Comparison of ENCODE assay signal across 10 cellular contexts in genomic region chr3:151328298-151329036, GRCh38. TPM values are rescaled to one million over a fixed set of nuclear protein-coding genes. Genes with fewer than 3 reads are reported as not detected.
DNase-seq lines count a peak whose midpoint lies in the region; ATAC-seq and TF ChIP-seq lines count a peak whose summit lies in the region.
"Had no signal": no experiment of that assay in that cellular context is flagged by ENCODE, and none has a peak within 500 bp of the region (broad histone marks: within the 10 kb centered on the region; RNA-seq: fewer than 3 reads in every experiment).

No MANE protein-coding gene starts in this region.

- TF ChIP-seq EP300 in suprapubic skin (IDR thresholded peaks at IDR 0.05): no peak

- intact Hi-C loops in Right ventricle myocardium inferior (cut with DNase I): loop anchor here (5.0 kb wide), 1 partner anchor 101 kb away; no protein-coding TSS in a partner anchor
- intact Hi-C loops in cardiac septum (cut with DNase I): no loop called here
- intact Hi-C loops in activated CD4-positive, alpha-beta memory T cell treated with anti-CD3 and anti-CD28 coated beads for 36 hours (cut with micrococcal nuclease): loop anchor here (2.0 kb wide), 1 partner anchor 46 kb away; no protein-coding TSS in a partner anchor
- intact Hi-C loops in heart right ventricle (cut with DNase I): loop anchor here in 2 of 10 donors (5.0 kb wide), 2 partner anchors 156 to 161 kb away; no protein-coding TSS in a partner anchor

- H3K4me1 Mint-ChIP-seq in activated CD4-positive, alpha-beta memory T cell treated with anti-CD3 and anti-CD28 coated beads for 36 hours (ENCODE audit: low read depth): peaks cover 9% of the 10 kb centered on the region

- no peaks in the 10 kb centered on the region for H3K36me3 ChIP-seq in heart right ventricle
- no peaks in the 10 kb centered on the region for H3K36me3 ChIP-seq in suprapubic skin

- peak overlapping the region in 6 of 10 donors; percentile 10 to 52 (median 29) for H3K4me3 ChIP-seq in heart right ventricle
- H3K4me3 ChIP-seq in suprapubic skin: peak overlapping the region; percentile 38

- no peaks in the 10 kb centered on the region for H3K9me3 Mint-ChIP-seq in activated CD4-positive, alpha-beta memory T cell treated with anti-CD3 and anti-CD28 coated beads for 36 hours
- H3K9me3 Mint-ChIP-seq: activated T-helper 2 cell treated with anti-CD3 and anti-CD28 coated beads, Interferon-gamma antibody, Interleukin-2, Interleukin-4, amounts not matched to agents 10 μg/mL and 5 μg/mL and 100 μg/mL, durations not matched to agents 14 hours and 24 hours and 36 hours had no signal

- TF ChIP-seq POLR2A in suprapubic skin (IDR thresholded peaks at IDR 0.05): no peak

- no peak overlapping the region for H3K4me3 Mint-ChIP-seq in activated CD4-positive, alpha-beta memory T cell treated with anti-CD3 and anti-CD28 coated beads for 36 hours

- ATAC-seq in Right ventricle myocardium inferior (peak; percentile 63), heart right ventricle (peak in 4 of 8 donors; percentile 28 to 62 (median 52)), HG03460 (IDR thresholded peaks at IDR 0.05; ENCODE audit: unreplicated experiment) (no peak)

- H3K27me3 Mint-ChIP-seq in activated CD4-positive, alpha-beta memory T cell treated with anti-CD3 and anti-CD28 coated beads for 36 hours: peaks cover 16% of the 10 kb centered on the region

- POLR2A ChIA-PET in activated CD4-positive, alpha-beta memory T cell treated with anti-CD3 and anti-CD28 coated beads for 36 hours (lab: Charles Lee): no interaction called here

- no peaks in the 10 kb centered on the region for H3K36me3 Mint-ChIP-seq in activated CD4-positive, alpha-beta memory T cell treated with anti-CD3 and anti-CD28 coated beads for 36 hours

- H3K4me1 ChIP-seq in heart right ventricle (peaks cover 0 to 53% (median 0%) of the 10 kb centered on the region in 9 donors), suprapubic skin (peaks cover 14% of the 10 kb centered on the region)

- WGBS in heart right ventricle, 2 donors: 59 to 69% methylated on average over 10 of the region's 10 CpGs
- WGBS in suprapubic skin: 28% methylated on average over 10 of the region's 10 CpGs

- H3K27ac ChIP-seq in heart right ventricle (peak overlapping the region in 2 of 10 donors; percentile 38 to 81), suprapubic skin (peak overlapping the region; percentile 55)

- no peak overlapping the region for H3K27ac Mint-ChIP-seq in activated CD4-positive, alpha-beta memory T cell treated with anti-CD3 and anti-CD28 coated beads for 36 hours
- H3K27ac Mint-ChIP-seq: activated T-helper 2 cell treated with anti-CD3 and anti-CD28 coated beads, Interferon-gamma antibody, Interleukin-2, Interleukin-4, amounts not matched to agents 10 μg/mL and 5 μg/mL and 100 μg/mL, durations not matched to agents 14 hours and 24 hours and 36 hours had no signal

- H3K27me3 ChIP-seq in heart right ventricle (no peaks in the 10 kb centered on the region), suprapubic skin (no peaks in the 10 kb centered on the region)

- CTCF ChIA-PET in activated CD4-positive, alpha-beta memory T cell treated with anti-CD3 and anti-CD28 coated beads for 36 hours (lab: Charles Lee): interaction anchor here (0.7 to 2.6 kb wide), 20 partner anchors 9 to 160 kb away, joined by 3 to 16 read pairs (median 4); partner anchors contain the start of genes GPR87 and P2RY12

- H3K9me3 ChIP-seq in heart right ventricle (no peaks in the 10 kb centered on the region), suprapubic skin (no peaks in the 10 kb centered on the region)

- DNase-seq in Right ventricle myocardium inferior (ENCODE audit: missing footprints): no peak
- DNase-seq in cardiac septum (ENCODE audit: low spot score): no peak
- DNase-seq in activated CD4-positive, alpha-beta memory T cell treated with anti-CD3 and anti-CD28 coated beads for 36 hours: peak; percentile 26
- no peak for DNase-seq in heart right ventricle
- no peak for DNase-seq in suprapubic skin (ENCODE audit: low spot score in 2 of 2)
- DNase-seq in central memory CD4-positive, alpha-beta T cell: no peak
- no peak for DNase-seq in NCI-H69 (lab: John Stamatoyannopoulos, UW)
- DNase-seq: NCI-H2029 treated with DMSO at 0.1 percent for 48 hours had no signal

- TF ChIP-seq CTCF in heart right ventricle (IDR thresholded peaks at IDR 0.05) (no peak), suprapubic skin (IDR thresholded peaks at IDR 0.05) (no peak)

RNA-seq across cellular contexts. Expression of gene P2RY13, which starts 0.9 kb away (rescaled TPM):
- total RNA-seq in Right ventricle myocardium inferior: 1.0 TPM
- 0.46 TPM for total RNA-seq in cardiac septum
- total RNA-seq in activated CD4-positive, alpha-beta memory T cell treated with anti-CD3 and anti-CD28 coated beads for 36 hours: not detected
- 1 to 10 TPM in 2 of 10 donors, under 1 TPM in 8; 0.26 to 4.9 (median 0.44) TPM for total RNA-seq in heart right ventricle
- polyA plus RNA-seq in heart right ventricle: under 1 TPM; 0.14 to 0.15 TPM
- total RNA-seq in suprapubic skin: 1 to 10 TPM in 2 of 4 donors, under 1 TPM in 2; 0.53 to 3.4 (median 1.3) TPM
- total RNA-seq: activated T-helper 2 cell treated with anti-CD3 and anti-CD28 coated beads, Interferon-gamma antibody, Interleukin-2, Interleukin-4, amounts not matched to agents 10 μg/mL and 5 μg/mL and 100 μg/mL, durations not matched to agents 14 hours and 24 hours and 36 hours had no signal

RNA-seq across cellular contexts. Expression of gene GPR87, which starts 11.8 kb away (rescaled TPM):
- total RNA-seq in Right ventricle myocardium inferior (not detected), cardiac septum (not detected), heart right ventricle (not detected), suprapubic skin (10 to 100 TPM; 14.7 to 44.3 (median 30.9) TPM)
- total RNA-seq in activated CD4-positive, alpha-beta memory T cell treated with anti-CD3 and anti-CD28 coated beads for 36 hours: 1 to 10 TPM; 1.1 TPM
- polyA plus RNA-seq in heart right ventricle: under 1 TPM in 1 of 2 donors, not detected in 1; 0.01 TPM

RNA-seq across cellular contexts. Expression of gene P2RY14, which starts 50.1 kb away (rescaled TPM):
- total RNA-seq in Right ventricle myocardium inferior (3.9 TPM), cardiac septum (1.6 TPM), heart right ventricle (1 to 10 TPM; 1.5 to 5.3 (median 2.7) TPM), suprapubic skin (1 to 10 TPM; 1.1 to 4.2 (median 2.4) TPM)
- total RNA-seq in activated CD4-positive, alpha-beta memory T cell treated with anti-CD3 and anti-CD28 coated beads for 36 hours: under 1 TPM; 0.17 to 0.26 TPM
- polyA plus RNA-seq in heart right ventricle: 1 to 10 TPM in 1 of 2 donors, under 1 TPM in 1; 0.72 to 4.0 TPM

RNA-seq across cellular contexts. Expression of gene P2RY12, which starts 56.1 kb away (rescaled TPM):
- 1.4 TPM for total RNA-seq in Right ventricle myocardium inferior
- total RNA-seq in cardiac septum: 0.13 TPM
- not detected for total RNA-seq in activated CD4-positive, alpha-beta memory T cell treated with anti-CD3 and anti-CD28 coated beads for 36 hours
- total RNA-seq in heart right ventricle: 1 to 10 TPM in 4 of 10 donors, under 1 TPM in 5, not detected in 1; 0.33 to 3.1 (median 0.81) TPM
- polyA plus RNA-seq in heart right ventricle: under 1 TPM; 0.33 to 0.37 TPM
- 1 to 10 TPM in 1 of 4 donors, not detected in 3; 1.2 TPM for total RNA-seq in suprapubic skin
- total RNA-seq: activated T-helper 2 cell treated with anti-CD3 and anti-CD28 coated beads, Interferon-gamma antibody, Interleukin-2, Interleukin-4, amounts not matched to agents 10 μg/mL and 5 μg/mL and 100 μg/mL, durations not matched to agents 14 hours and 24 hours and 36 hours had no signal

Comparison
In these comparisons a context has a peak if more than half of its experiments do, and no peak if none do; other contexts are left out.
1. RNA of gene GPR87, which starts 11.8 kb away (total RNA-seq): 14.7 to 44.3 TPM in suprapubic skin; 1.1 TPM in activated CD4-positive, alpha-beta memory T cell treated with anti-CD3 and anti-CD28 coated beads for 36 hours, not detected in Right ventricle myocardium inferior (single experiment), not detected in cardiac septum (single experiment) and not detected in heart right ventricle; every median in the first group is over 4 times any median in the second.